Comparison of ENCODE assay signal across 14 cellular contexts in the genomic region with DNA sequence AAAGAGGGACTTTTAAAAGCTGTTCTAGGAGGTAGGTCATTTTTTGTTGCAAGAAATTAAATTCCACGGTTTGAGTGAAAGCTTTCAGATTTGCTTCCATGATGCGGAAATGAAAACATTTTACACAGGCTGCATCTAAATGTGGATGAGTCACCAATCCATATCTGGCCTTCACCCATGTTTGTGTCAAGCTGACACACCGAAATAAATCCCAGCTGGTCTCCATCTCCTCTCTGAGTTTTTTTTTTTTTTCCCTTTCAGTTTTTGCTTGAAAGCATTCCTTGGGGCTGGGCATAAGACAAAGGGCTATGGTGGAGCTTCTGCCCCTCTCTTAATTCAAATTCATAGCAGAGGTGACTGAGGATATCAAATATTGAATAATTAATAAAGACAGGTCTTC.
A peak's percentile ranks its signal among the peaks of the same experiment; 100 is the strongest.
DNase-seq lines count a peak whose midpoint lies in the region; TF ChIP-seq lines count a peak whose summit lies in the region.
"Had no signal": no experiment of that assay in that cellular context is flagged by ENCODE, and none has a peak within 500 bp of the region (broad histone marks: within the 10 kb centered on the region; RNA-seq: fewer than 3 reads in every experiment).

No MANE protein-coding gene starts in this region.

- H4K20me1 ChIP-seq in mammary epithelial cell (ENCODE audit: insufficient read depth, low read length) (no peaks in the 10 kb centered on the region), hepatocyte (ENCODE audit: insufficient read depth, poor library complexity, severe bottlenecking) (no peaks in the 10 kb centered on the region), smooth muscle cell (ENCODE audit: low read depth) (no peaks in the 10 kb centered on the region)

- peak; percentile 59 for DNase-seq in MCF 10A (ENCODE audit: unreplicated experiment)
- no peak for DNase-seq in mammary epithelial cell
- peak; percentile 28 to 69 (median 35) for DNase-seq in adrenal gland
- peak; percentile 14 for DNase-seq in hepatocyte (ENCODE audit: low spot score)
- peak; percentile 23 for DNase-seq in superior temporal gyrus (ENCODE audit: extremely low spot score)
- DNase-seq in smooth muscle cell (lab: John Stamatoyannopoulos, UW; ENCODE audit: unreplicated experiment), result no peak
- DNase-seq in NOMO-1 treated with DMSO at 0.1 percent for 48 hours (lab: John Stamatoyannopoulos, UW; ENCODE audit: unreplicated experiment), result no peak
- DNase-seq in SIG-M5 treated with dmso at 0.1 percent for 504 hours (lab: John Stamatoyannopoulos, UW; ENCODE audit: unreplicated experiment), result no peak
- DNase-seq: activated T-cell treated with anti-CD3 and anti-CD28 coated beads, Interleukin-2, amount 50 U/mL, for 48 hours; erythroblast; left colon; naive B cell; testis had no signal

- no peaks in the 10 kb centered on the region for H3K36me3 ChIP-seq in mammary epithelial cell (ENCODE audit: insufficient read depth, low read length)
- H3K36me3 ChIP-seq in adrenal gland (replicated peaks in 1 of 2), result no peaks in the 10 kb centered on the region
- no peaks in the 10 kb centered on the region for H3K36me3 ChIP-seq in hepatocyte (replicated peaks; ENCODE audit: insufficient read depth, low read depth)
- H3K36me3 ChIP-seq in smooth muscle cell (ENCODE audit: low read depth), result no peaks in the 10 kb centered on the region
- H3K36me3 ChIP-seq: SJSA1 had no signal

- BruUV-seq in MCF 10A (replicated peaks; lab: Mats Ljungman, UMichigan) (no TSS peak), mammary epithelial cell (replicated peaks; lab: Mats Ljungman, UMichigan) (no TSS peak)

- H3K4me1 Mint-ChIP-seq in MCF 10A (ENCODE audit: insufficient read depth, unreplicated experiment), result peaks cover 4% of the 10 kb centered on the region
- H3K4me1 Mint-ChIP-seq: naive B cell had no signal

- CTCF ChIA-PET in MCF 10A (lab: Yijun Ruan, JAX), result interaction anchor here (0.6 to 0.7 kb wide), 2 partner anchors 331 to 1680 kb away, joined by 3 read pairs; no protein-coding TSS in a partner anchor
- CTCF ChIA-PET in mammary epithelial cell (lab: Charles Lee; ENCODE audit: low non-redundant PET), result no interaction called here

- no peaks in the 10 kb centered on the region for H3K27me3 ChIP-seq in mammary epithelial cell (ENCODE audit: insufficient read depth, low read length)
- no peaks in the 10 kb centered on the region for H3K27me3 ChIP-seq in adrenal gland
- no peaks in the 10 kb centered on the region for H3K27me3 ChIP-seq in hepatocyte
- no peaks in the 10 kb centered on the region for H3K27me3 ChIP-seq in smooth muscle cell (ENCODE audit: low read depth)
- H3K27me3 ChIP-seq: SJSA1, testis had no signal

- intact Hi-C loops in MCF 10A (cut with micrococcal nuclease), result no loop called here
- intact Hi-C loops in mammary epithelial cell (cut with micrococcal nuclease), result no loop called here
- intact Hi-C loops in adrenal gland (cut with DNase I), result no loop called here

- no peak for TF ChIP-seq POLR2A in adrenal gland (IDR thresholded peaks at IDR 0.05)

- no peaks in the 10 kb centered on the region for H3K27me3 Mint-ChIP-seq in MCF 10A (ENCODE audit: insufficient read depth, unreplicated experiment)
- H3K27me3 Mint-ChIP-seq: naive B cell had no signal

- no peaks in the 10 kb centered on the region for H3K9me2 ChIP-seq in hepatocyte (replicated peaks; ENCODE audit: insufficient read depth)

- no peaks in the 10 kb centered on the region for H3F3A ChIP-seq in smooth muscle cell (ENCODE audit: low read depth)

- H3K9me3 ChIP-seq in mammary epithelial cell (replicated peaks; ENCODE audit: insufficient read depth, low read length), result peaks cover 4% of the 10 kb centered on the region
- no peaks in the 10 kb centered on the region for H3K9me3 ChIP-seq in adrenal gland (replicated peaks in 1 of 3)
- no peaks in the 10 kb centered on the region for H3K9me3 ChIP-seq in hepatocyte (ENCODE audit: low read depth)
- no peaks in the 10 kb centered on the region for H3K9me3 ChIP-seq in smooth muscle cell (replicated peaks; ENCODE audit: low read depth)
- H3K9me3 ChIP-seq: SJSA1, testis had no signal

- H3K27ac ChIP-seq in mammary epithelial cell (ENCODE audit: insufficient read depth, low read depth, low read length), result no peak overlapping the region
- H3K27ac ChIP-seq in adrenal gland, result no peak overlapping the region
- H3K27ac ChIP-seq in hepatocyte, result no peak overlapping the region
- no peak overlapping the region for H3K27ac ChIP-seq in smooth muscle cell (ENCODE audit: low read depth)
- H3K27ac ChIP-seq: SJSA1, testis had no signal

- H2AFZ ChIP-seq in mammary epithelial cell (ENCODE audit: low read depth, low read length) (no peak overlapping the region), hepatocyte (no peak overlapping the region), smooth muscle cell (ENCODE audit: low read depth) (no peak overlapping the region)

- WGBS in mammary epithelial cell (ENCODE audit: low coverage, missing lambda C conversion rate), result 33% methylated on average over 3 of the region's 3 CpGs
- 29 to 36% (median 31%) methylated on average over 3 of the region's 3 CpGs for WGBS in adrenal gland, 4 donors
- WGBS in hepatocyte (ENCODE audit: low lambda C conversion rate, missing lambda C conversion rate), result 47% methylated on average over 3 of the region's 3 CpGs
- 50% methylated on average over 3 of the region's 3 CpGs for WGBS in smooth muscle cell (ENCODE audit: low lambda C conversion rate)

- H3K9me3 Mint-ChIP-seq in MCF 10A (ENCODE audit: unreplicated experiment), result no peaks in the 10 kb centered on the region

- TF ChIP-seq CTCF in MCF 10A (IDR thresholded peaks at IDR 0.05; ENCODE audit: unreplicated experiment) (no peak), mammary epithelial cell (conservative IDR thresholded peaks at IDR 0.05 in 1 of 2, IDR thresholded peaks at IDR 0.05 in 1 of 2; ENCODE audit: extremely low read depth in 1 of 2, insufficient read depth in 1 of 2, low read depth in 1 of 2, low read length in 2 of 2) (no peak), adrenal gland (IDR thresholded peaks at IDR 0.05) (no peak), hepatocyte (IDR thresholded peaks at IDR 0.05; ENCODE audit: poor library complexity) (no peak), smooth muscle cell (IDR thresholded peaks at IDR 0.05; ENCODE audit: borderline replicate concordance, insufficient read depth, poor library complexity, severe bottlenecking) (no peak)

- H3K79me2 ChIP-seq in mammary epithelial cell (ENCODE audit: insufficient read depth, low read length) (no peaks in the 10 kb centered on the region), hepatocyte (no peaks in the 10 kb centered on the region), smooth muscle cell (ENCODE audit: low read depth) (no peaks in the 10 kb centered on the region)

- peak overlapping the region; percentile 38 for H3K4me3 Mint-ChIP-seq in MCF 10A (ENCODE audit: unreplicated experiment)
- H3K4me3 Mint-ChIP-seq: naive B cell had no signal

- in situ Hi-C loops in mammary epithelial cell (cut with MboI; ENCODE audit: low sequenced_read_pairs in 2 of 2), result no loop called here

- POLR2A ChIA-PET in MCF 10A (lab: Yijun Ruan, JAX), result interaction anchor here (0.7 kb wide), 1 partner anchor 539 kb away, joined by 3 read pairs; no protein-coding TSS in a partner anchor

- H3K4me1 ChIP-seq in mammary epithelial cell (ENCODE audit: insufficient read depth, low read length) (no peaks in the 10 kb centered on the region), adrenal gland (replicated peaks in 1 of 2) (no peaks in the 10 kb centered on the region), hepatocyte (ENCODE audit: insufficient read depth) (peaks cover 6% of the 10 kb centered on the region), smooth muscle cell (ENCODE audit: low read depth) (peaks cover 4% of the 10 kb centered on the region)
- H3K4me1 ChIP-seq: SJSA1, testis had no signal

- H3K4me3 ChIP-seq in mammary epithelial cell (replicated peaks in 1 of 3; ENCODE audit: insufficient read depth in 1 of 3, low read depth in 2 of 3, low read length in 3 of 3) (no peak overlapping the region), adrenal gland (peak overlapping the region in 1 of 4 donors; percentile 14), hepatocyte (no peak overlapping the region), smooth muscle cell (no peak overlapping the region)
- H3K4me3 ChIP-seq: SJSA1, testis had no signal

- H3K36me3 Mint-ChIP-seq in MCF 10A (ENCODE audit: insufficient read depth, unreplicated experiment), result no peaks in the 10 kb centered on the region
- H3K36me3 Mint-ChIP-seq: naive B cell had no signal

- no peak overlapping the region for H3K27ac Mint-ChIP-seq in MCF 10A (ENCODE audit: low read depth, unreplicated experiment)
- H3K27ac Mint-ChIP-seq: naive B cell had no signal

- dilution Hi-C loops in mammary epithelial cell (cut with HindIII; ENCODE audit: low sequenced_read_pairs), result no loop called here

- H3K9ac ChIP-seq in mammary epithelial cell (ENCODE audit: insufficient read depth, low read length) (no peak overlapping the region), smooth muscle cell (ENCODE audit: low read depth) (no peak overlapping the region)

- H3K4me2 ChIP-seq in mammary epithelial cell (ENCODE audit: insufficient read depth, low read depth, low read length), result no peak overlapping the region
- H3K4me2 ChIP-seq in hepatocyte, result peak overlapping the region; percentile 2
- H3K4me2 ChIP-seq in smooth muscle cell, result no peak overlapping the region

Comparison
In these comparisons a context has a peak if more than half of its experiments do, and no peak if none do; other contexts are left out.
1. DNase-seq: peak in MCF 10A (single experiment), adrenal gland (7 of 7), hepatocyte (single experiment) and superior temporal gyrus (single experiment); none in mammary epithelial cell (single experiment), smooth muscle cell (single experiment), NOMO-1 treated with DMSO at 0.1 percent for 48 hours (single experiment) and SIG-M5 treated with dmso at 0.1 percent for 504 hours (single experiment).